8 cellular contexts compared by ENCODE assay signal in genomic region chr1:99849744-99850457, GRCh38. TPM values are rescaled to one million over a fixed set of nuclear protein-coding genes. Genes with fewer than 3 reads are reported as not detected.
DNase-seq lines count a peak whose midpoint lies in the region; ATAC-seq, FAIRE-seq and TF ChIP-seq lines count a peak whose summit lies in the region.

AGL (plus strand) TSS chr1:99850361; CDS start chr1:99851043, 682 bp downstream.

- ATAC-seq in HG02610 (IDR thresholded peaks at IDR 0.05; ENCODE audit: unreplicated experiment) (peak; percentile 98), left ventricle myocardium superior (peak; percentile 97)

- peak; percentile 71 for FAIRE-seq in urothelium cell line (lab: Jason Lieb, UNC)

- peak within 1 kb of the TSS; percentile 89 for H3K4me3 ChIP-seq in GM12865 (ENCODE audit: low read depth, low read length)

- DNase-seq in GM12865 (ENCODE audit: low read depth), result peak; percentile 93
- peak; percentile 87 for DNase-seq in NCI-H1092 treated with DMSO at 0.1 percent for 48 hours (lab: John Stamatoyannopoulos, UW)
- peak; percentile 54 for DNase-seq in amniotic stem cell (lab: John Stamatoyannopoulos, UW)
- DNase-seq in left ventricle myocardium superior, result peak; percentile 92
- peak; percentile 22 for DNase-seq in pulmonary artery endothelial cell (ENCODE audit: low read depth, low spot score)
- peak; percentile 95 for DNase-seq in urothelium cell line (ENCODE audit: low spot score)

- intact Hi-C loops in T-helper 1 cell treated with Interleukin-12 subunit alpha and Interleukin-12 subunit beta and Interleukin-4 antibody, amounts not matched to agents 30 ng/mL and 1 ng/mL, for 36 hours (cut with micrococcal nuclease), result loop anchor here (1.0 to 5.0 kb wide), 9 partner anchors 42 to 607 kb away; partner anchors contain the start of genes CDC14A, DBT, RTCA and TRMT13
- intact Hi-C loops in left ventricle myocardium superior (cut with micrococcal nuclease), result no loop called here

- TF ChIP-seq CTCF in GM12865 (IDR thresholded peaks at IDR 0.05; ENCODE audit: insufficient read depth, low read depth, low read length, missing control alignments), result no peak

RNA-seq across cellular contexts. Expression of gene AGL, which starts in this region (rescaled TPM):
- 9.5 and 11.7 TPM in 2 replicates for total RNA-seq in T-helper 1 cell treated with Interleukin-12 subunit alpha and Interleukin-12 subunit beta and Interleukin-4 antibody, amounts not matched to agents 30 ng/mL and 1 ng/mL, for 36 hours
- 59.7 TPM for total RNA-seq in left ventricle myocardium superior
- 10.7 and 14.9 TPM in 2 replicates for total RNA-seq in pulmonary artery endothelial cell

Comparison
In these comparisons a context has a peak if more than half of its experiments do, and no peak if none do; other contexts are left out.
1. Peak in every context shown above with its lines: DNase-seq, ATAC-seq and H3K4me3 ChIP-seq.
2. DNase-seq: peak in every context shown above with its lines; median percentile 95 in urothelium cell line; 93 in GM12865; 92 in left ventricle myocardium superior; 87 in NCI-H1092 treated with DMSO at 0.1 percent for 48 hours; 54 in amniotic stem cell; 22 in pulmonary artery endothelial cell.